In genomic region chrX:66042307-66043077, GRCh38 we compare ENCODE assay signal across 1 cellular context.
TF ChIP-seq lines count a peak whose summit lies in the region.

No MANE protein-coding gene starts in this region.

TF ChIP-seq in GM12878, 131 proteins besides CTCF, POLR2A, EP300 and RAD21 (continued from another document and continues in another):
- TF ChIP-seq ATF3 (IDR thresholded peaks at IDR 0.05; ENCODE audit: borderline replicate concordance, extremely low read depth, low read depth, low read length) = no peak
- TF ChIP-seq ZNF274 (IDR thresholded peaks at IDR 0.05; ENCODE audit: insufficient read depth, insufficient read length) = no peak
- TF ChIP-seq SIX5 (IDR thresholded peaks at IDR 0.05; ENCODE audit: low read depth, low read length, severe bottlenecking) = no peak
- peak; percentile 67; the same call in 1 of the 2 replicates for TF ChIP-seq GATAD2B (conservative IDR thresholded peaks at IDR 0.05; ENCODE audit: low read depth)
- TF ChIP-seq MLLT1 (IDR thresholded peaks at IDR 0.05) = 0 out of 2 replicates have a peak, but pooled peaks have one; percentile 20
- no peak; the same call in 1 of the 2 replicates for TF ChIP-seq DPF2 (IDR thresholded peaks at IDR 0.05)
- TF ChIP-seq ZNF207 (IDR thresholded peaks at IDR 0.05; ENCODE audit: borderline replicate concordance) = no peak
- peak; percentile 79 for TF ChIP-seq RELB (IDR thresholded peaks at IDR 0.05; ENCODE audit: low read depth)
- no peak for TF ChIP-seq WRNIP1 (IDR thresholded peaks at IDR 0.05; ENCODE audit: borderline replicate concordance, low read depth, low read length)
- peak; percentile 7; the same call in 1 of the 2 replicates for TF ChIP-seq BMI1 (IDR thresholded peaks at IDR 0.05; ENCODE audit: borderline replicate concordance)
- no peak for TF ChIP-seq IRF5 (IDR thresholded peaks at IDR 0.05; ENCODE audit: borderline replicate concordance)
- TF ChIP-seq ZBTB40 (IDR thresholded peaks at IDR 0.05; ENCODE audit: borderline replicate concordance) = no peak
- no peak for TF ChIP-seq REST (IDR thresholded peaks at IDR 0.05; ENCODE audit: low read depth, low read length)
- peak; percentile 82 for TF ChIP-seq ZNF687 (IDR thresholded peaks at IDR 0.05)
- peak; percentile 76 for TF ChIP-seq IKZF1 (conservative IDR thresholded peaks at IDR 0.05)
- no peak for TF ChIP-seq NFYA (IDR thresholded peaks at IDR 0.05; ENCODE audit: borderline replicate concordance, low read depth, low read length)
- TF ChIP-seq POU2F2 (IDR thresholded peaks at IDR 0.05; ENCODE audit: borderline replicate concordance, low read depth, low read length) = no peak
- TF ChIP-seq STAT3 (IDR thresholded peaks at IDR 0.05; ENCODE audit: low read depth, low read length) = 0 out of 2 replicates have a peak, but pooled peaks have one; percentile 20
- peak; percentile 58; the same call in 1 of the 2 replicates for TF ChIP-seq MAX (IDR thresholded peaks at IDR 0.05; ENCODE audit: low read depth, low read length)
- TF ChIP-seq ZSCAN29 (IDR thresholded peaks at IDR 0.05) = no peak
- no peak for TF ChIP-seq FOS (IDR thresholded peaks at IDR 0.05; ENCODE audit: borderline replicate concordance, extremely low read depth, insufficient read length)
- no peak for TF ChIP-seq BCL3 (IDR thresholded peaks at IDR 0.05; ENCODE audit: borderline replicate concordance, insufficient read depth, low read depth, low read length, poor library complexity, severe bottlenecking)
- TF ChIP-seq BHLHE40 (IDR thresholded peaks at IDR 0.05; ENCODE audit: borderline replicate concordance in 1 of 2, low read depth in 2 of 2, low read length in 1 of 2) = 0 out of 4 replicates have a peak, but pooled peaks of 1 of the 2 experiments have one; percentile 6
- TF ChIP-seq MTA3 (IDR thresholded peaks at IDR 0.05; ENCODE audit: borderline replicate concordance, low read length) = no peak
- no peak for TF ChIP-seq SREBF2 (IDR thresholded peaks at IDR 0.05; ENCODE audit: low read length)
- no peak for TF ChIP-seq CUX1 (IDR thresholded peaks at IDR 0.05; ENCODE audit: insufficient replicate concordance, low read depth, low read length)
- TF ChIP-seq NRF1 (conservative IDR thresholded peaks at IDR 0.05; ENCODE audit: low read depth, low read length) = no peak
- peak; percentile 74 for TF ChIP-seq SMARCA5 (IDR thresholded peaks at IDR 0.05)
